ENCODE assay signal across 10 cellular contexts in genomic region chr17:78875738-78876597, GRCh38. TPM values are rescaled to one million over a fixed set of nuclear protein-coding genes. Genes with fewer than 3 reads are reported as not detected.
DNase-seq lines count a peak whose midpoint lies in the region; ATAC-seq and TF ChIP-seq lines count a peak whose summit lies in the region.
"Had no signal": no experiment of that assay in that cellular context is flagged by ENCODE, and none has a peak within 500 bp of the region (broad histone marks: within the 10 kb centered on the region; RNA-seq: fewer than 3 reads in every experiment).

No MANE protein-coding gene starts in this region.

- no peaks in the 10 kb centered on the region for H3K9me3 Mint-ChIP-seq in Calu3 (ENCODE audit: low read depth, unreplicated experiment)

- peaks cover 40% of the 10 kb centered on the region for H3K36me3 Mint-ChIP-seq in Calu3 (ENCODE audit: insufficient read depth, unreplicated experiment)

- no TSS peak for BruUV-seq in Calu3 (replicated peaks; lab: Mats Ljungman, UMichigan)

- DNase-seq in Calu3 = no peak
- peak; percentile 90 for DNase-seq in RPMI7951 (ENCODE audit: low read depth)
- DNase-seq in pulmonary artery endothelial cell (ENCODE audit: low read depth, low spot score) = peak; percentile 46
- no peak for DNase-seq in activated naive CD4-positive, alpha-beta T cell (lab: John Stamatoyannopoulos, UW)
- DNase-seq in activated CD4-positive, alpha-beta T cell treated with anti-CD3 and anti-CD28 coated beads for 48 hours = no peak
- DNase-seq: DND-41, left lung had no signal

- intact Hi-C loops in Calu3 (cut with micrococcal nuclease; ENCODE audit: unreplicated experiment) = no loop called here

- ATAC-seq in esophagus mucosa = peak; percentile 48
- no peak for ATAC-seq in GM19467 (IDR thresholded peaks at IDR 0.05; ENCODE audit: unreplicated experiment)
- no peak for ATAC-seq in GM18505 (IDR thresholded peaks at IDR 0.05; ENCODE audit: unreplicated experiment)
- ATAC-seq: left lung had no signal

- H3K27ac Mint-ChIP-seq in Calu3 (ENCODE audit: unreplicated experiment) = peak overlapping the region; percentile 19

- no peak overlapping the region for H3K4me3 Mint-ChIP-seq in Calu3 (ENCODE audit: low read depth, unreplicated experiment)

- TF ChIP-seq CTCF in Calu3 (IDR thresholded peaks at IDR 0.05; ENCODE audit: unreplicated experiment) = no peak

- H3K4me1 Mint-ChIP-seq in Calu3 (ENCODE audit: low read depth, unreplicated experiment) = peaks cover 27% of the 10 kb centered on the region

- no peaks in the 10 kb centered on the region for H3K27me3 Mint-ChIP-seq in Calu3 (ENCODE audit: unreplicated experiment)

- CTCF ChIA-PET in Calu3 (lab: Charles Lee) = no interaction called here

- TF ChIP-seq POLR2A in GM18505 (IDR thresholded peaks at IDR 0.05; ENCODE audit: borderline replicate concordance, extremely low read depth, insufficient read depth, insufficient read length) = no peak

RNA-seq across cellular contexts. Expression of gene CEP295NL, which starts 27.0 kb away (rescaled TPM):
- total RNA-seq in Calu3 (2022) (4.6 and 6.0 TPM in 2 replicates), esophagus mucosa (1.7 TPM), pulmonary artery endothelial cell (0.73 and 1.3 TPM in 2 replicates)
- 0.49 TPM in 1 of 2 replicates, not detected in the other for total RNA-seq in RPMI7951 (2014; rRNA removed; shearing (Covaris generic))

RNA-seq across cellular contexts. Expression of gene USP36, which starts 35.4 kb away (rescaled TPM):
- total RNA-seq in Calu3 (2022) (79.5 and 84.3 TPM in 2 replicates), esophagus mucosa (26.4 TPM), pulmonary artery endothelial cell (18.9 and 19.1 TPM in 2 replicates)
- 9.8 and 11.2 TPM in 2 replicates for total RNA-seq in RPMI7951 (2014; rRNA removed; shearing (Covaris generic))

RNA-seq across cellular contexts. Expression of gene TIMP2, which starts 49.2 kb away (rescaled TPM):
- 246 and 262 TPM in 2 replicates for total RNA-seq in Calu3 (2022)
- total RNA-seq in RPMI7951 (2014; rRNA removed; shearing (Covaris generic)) = 115 and 147 TPM in 2 replicates
- 16.1 TPM for total RNA-seq in esophagus mucosa
- total RNA-seq in pulmonary artery endothelial cell = 34.1 and 39.5 TPM in 2 replicates

Comparison
In these comparisons a context has a peak if more than half of its experiments do, and no peak if none do; other contexts are left out.
1. DNase-seq: peak in RPMI7951 (single experiment) and pulmonary artery endothelial cell (single experiment); none in Calu3 (single experiment), activated naive CD4-positive, alpha-beta T cell (0 of 4) and activated CD4-positive, alpha-beta T cell treated with anti-CD3 and anti-CD28 coated beads for 48 hours (single experiment).